In the genomic region with DNA sequence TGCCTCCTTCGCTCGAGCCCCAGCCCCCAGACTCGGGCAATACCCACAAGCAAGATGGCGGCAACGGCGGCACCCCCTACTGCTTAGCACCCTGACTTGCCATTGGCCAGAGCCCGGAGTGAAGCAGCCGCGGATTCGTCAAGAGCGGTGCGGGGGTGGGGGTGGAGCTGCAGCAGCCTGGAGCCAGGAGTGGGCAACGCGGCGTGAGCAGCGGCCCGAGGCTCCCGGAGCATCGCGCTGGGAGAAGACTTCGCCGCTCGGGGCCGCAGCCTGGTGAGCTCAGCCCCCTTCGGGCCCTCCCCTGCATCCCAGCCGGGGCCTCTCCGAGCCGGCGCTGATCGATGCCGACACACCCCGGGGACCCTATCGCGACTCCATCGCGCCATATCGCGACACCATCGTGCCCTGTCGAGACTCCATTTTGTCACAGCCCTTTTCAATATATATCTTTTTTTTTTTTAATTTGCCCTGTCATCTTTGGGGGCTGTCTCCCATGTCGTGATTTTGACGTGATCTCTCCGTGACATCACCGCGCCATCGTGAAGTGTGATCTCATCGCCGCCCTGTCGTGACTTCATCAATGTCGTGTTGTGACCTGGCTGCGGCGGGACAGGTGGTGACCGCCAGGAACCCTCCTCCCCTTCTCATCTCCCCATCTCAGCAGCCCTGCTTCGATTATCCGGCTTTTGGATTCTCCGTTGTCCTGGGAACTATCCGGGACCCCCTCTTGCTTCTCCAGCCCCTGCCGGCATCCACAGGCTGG, we compare ENCODE assay signal across 8 cellular contexts. TPM values are rescaled to one million over a fixed set of nuclear protein-coding genes. Genes with fewer than 3 reads are reported as not detected.
DNase-seq lines count a peak whose midpoint lies in the region; ATAC-seq and TF ChIP-seq lines count a peak whose summit lies in the region.

A gene with protein sequence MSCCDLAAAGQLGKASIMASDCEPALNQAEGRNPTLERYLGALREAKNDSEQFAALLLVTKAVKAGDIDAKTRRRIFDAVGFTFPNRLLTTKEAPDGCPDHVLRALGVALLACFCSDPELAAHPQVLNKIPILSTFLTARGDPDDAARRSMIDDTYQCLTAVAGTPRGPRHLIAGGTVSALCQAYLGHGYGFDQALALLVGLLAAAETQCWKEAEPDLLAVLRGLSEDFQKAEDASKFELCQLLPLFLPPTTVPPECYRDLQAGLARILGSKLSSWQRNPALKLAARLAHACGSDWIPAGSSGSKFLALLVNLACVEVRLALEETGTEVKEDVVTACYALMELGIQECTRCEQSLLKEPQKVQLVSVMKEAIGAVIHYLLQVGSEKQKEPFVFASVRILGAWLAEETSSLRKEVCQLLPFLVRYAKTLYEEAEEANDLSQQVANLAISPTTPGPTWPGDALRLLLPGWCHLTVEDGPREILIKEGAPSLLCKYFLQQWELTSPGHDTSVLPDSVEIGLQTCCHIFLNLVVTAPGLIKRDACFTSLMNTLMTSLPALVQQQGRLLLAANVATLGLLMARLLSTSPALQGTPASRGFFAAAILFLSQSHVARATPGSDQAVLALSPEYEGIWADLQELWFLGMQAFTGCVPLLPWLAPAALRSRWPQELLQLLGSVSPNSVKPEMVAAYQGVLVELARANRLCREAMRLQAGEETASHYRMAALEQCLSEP (plus strand): TSS at position 189 of the 763 bp plus-strand sequence. CDS start 392 bp downstream, at position 581.

- peaks cover 66% of the 10 kb centered on the region for H3K4me1 Mint-ChIP-seq in activated T-cell treated with anti-CD3 and anti-CD28 coated beads, Interleukin-2, amount 50 U/mL, for 24 hours (ENCODE audit: low read depth)

- H3K4me1 ChIP-seq in mucosa of stomach (ENCODE audit: control insufficient read depth, insufficient read depth, low read length): peaks cover 49% of the 10 kb centered on the region

- H3K36me3 ChIP-seq in mucosa of stomach (ENCODE audit: control insufficient read depth, insufficient read depth, low read length): no peaks in the 10 kb centered on the region

- ATAC-seq in GM21619 (IDR thresholded peaks at IDR 0.05; ENCODE audit: unreplicated experiment): peak; percentile 79

- peak within 1 kb of the TSS; percentile 98 for H3K27ac Mint-ChIP-seq in activated T-cell treated with anti-CD3 and anti-CD28 coated beads, Interleukin-2, amount 50 U/mL, for 24 hours

- H3K36me3 Mint-ChIP-seq in activated T-cell treated with anti-CD3 and anti-CD28 coated beads, Interleukin-2, amount 50 U/mL, for 24 hours (ENCODE audit: low read depth): peaks cover 63% of the 10 kb centered on the region

- peak within 1 kb of the TSS; percentile 96 for H3K4me3 Mint-ChIP-seq in activated T-cell treated with anti-CD3 and anti-CD28 coated beads, Interleukin-2, amount 50 U/mL, for 24 hours

- in situ Hi-C loops in KBM-7 (cut with MboI; ENCODE audit: low pct_unique_long_range_greater_than_20kb, low sequenced_read_pairs): no loop called here

- H3K27me3 Mint-ChIP-seq in activated T-cell treated with anti-CD3 and anti-CD28 coated beads, Interleukin-2, amount 50 U/mL, for 24 hours: no peaks in the 10 kb centered on the region

- H3K27me3 ChIP-seq in mucosa of stomach (ENCODE audit: control insufficient read depth, insufficient read depth, low read length): no peaks in the 10 kb centered on the region

- H3K9ac ChIP-seq in mucosa of stomach (ENCODE audit: low read length): peak within 1 kb of the TSS; percentile 85

- no peaks in the 10 kb centered on the region for H3K9me3 ChIP-seq in mucosa of stomach (ENCODE audit: control insufficient read depth, low read length)

- peak; percentile 60 for TF ChIP-seq POLR2A in erythroblast (IDR thresholded peaks at IDR 0.05; ENCODE audit: low read length)

- H3K4me3 ChIP-seq in mucosa of stomach (ENCODE audit: low read length): peak within 1 kb of the TSS; percentile 80

- peak; percentile 99 for DNase-seq in DMS153 (lab: John Stamatoyannopoulos, UW)
- DNase-seq in KBM-7: peak; percentile 96
- DNase-seq in activated T-cell treated with anti-CD3 and anti-CD28 coated beads, Interleukin-2, amount 50 U/mL, for 24 hours: peak; percentile 96
- DNase-seq in erythroblast (lab: John Stamatoyannopoulos, UW): peak; percentile 97 to 98
- DNase-seq in stimulated activated CD8-positive, alpha-beta memory T cell treated with anti-CD3 and anti-CD28 coated beads, Interleukin-7, amount 100 ng/mL, for 1 hour (ENCODE audit: low read depth in 2 of 2): peak; percentile 89 to 90

- H3K9me3 Mint-ChIP-seq in activated T-cell treated with anti-CD3 and anti-CD28 coated beads, Interleukin-2, amount 50 U/mL, for 24 hours: no peaks in the 10 kb centered on the region

TF ChIP-seq in PFSK-1, 5 proteins besides CTCF, POLR2A, EP300 and RAD21:
- TF ChIP-seq POLR2AphosphoS5 (IDR thresholded peaks at IDR 0.05; ENCODE audit: low read depth, low read length) (peak; percentile 86), FOXP2 (optimal IDR thresholded peaks at IDR 0.05; ENCODE audit: borderline replicate concordance, extremely low read depth, extremely low read length, insufficient read depth) (no peak), SIN3A (IDR thresholded peaks at IDR 0.05; ENCODE audit: borderline replicate concordance, insufficient read depth, low read length) (peak; percentile 59; the same call in 1 of the 2 replicates), TAF1 (IDR thresholded peaks at IDR 0.05; ENCODE audit: borderline replicate concordance, insufficient read depth, low read length) (peak; percentile 49; the same call in 1 of the 2 replicates)
- TF ChIP-seq, protein P1, sequence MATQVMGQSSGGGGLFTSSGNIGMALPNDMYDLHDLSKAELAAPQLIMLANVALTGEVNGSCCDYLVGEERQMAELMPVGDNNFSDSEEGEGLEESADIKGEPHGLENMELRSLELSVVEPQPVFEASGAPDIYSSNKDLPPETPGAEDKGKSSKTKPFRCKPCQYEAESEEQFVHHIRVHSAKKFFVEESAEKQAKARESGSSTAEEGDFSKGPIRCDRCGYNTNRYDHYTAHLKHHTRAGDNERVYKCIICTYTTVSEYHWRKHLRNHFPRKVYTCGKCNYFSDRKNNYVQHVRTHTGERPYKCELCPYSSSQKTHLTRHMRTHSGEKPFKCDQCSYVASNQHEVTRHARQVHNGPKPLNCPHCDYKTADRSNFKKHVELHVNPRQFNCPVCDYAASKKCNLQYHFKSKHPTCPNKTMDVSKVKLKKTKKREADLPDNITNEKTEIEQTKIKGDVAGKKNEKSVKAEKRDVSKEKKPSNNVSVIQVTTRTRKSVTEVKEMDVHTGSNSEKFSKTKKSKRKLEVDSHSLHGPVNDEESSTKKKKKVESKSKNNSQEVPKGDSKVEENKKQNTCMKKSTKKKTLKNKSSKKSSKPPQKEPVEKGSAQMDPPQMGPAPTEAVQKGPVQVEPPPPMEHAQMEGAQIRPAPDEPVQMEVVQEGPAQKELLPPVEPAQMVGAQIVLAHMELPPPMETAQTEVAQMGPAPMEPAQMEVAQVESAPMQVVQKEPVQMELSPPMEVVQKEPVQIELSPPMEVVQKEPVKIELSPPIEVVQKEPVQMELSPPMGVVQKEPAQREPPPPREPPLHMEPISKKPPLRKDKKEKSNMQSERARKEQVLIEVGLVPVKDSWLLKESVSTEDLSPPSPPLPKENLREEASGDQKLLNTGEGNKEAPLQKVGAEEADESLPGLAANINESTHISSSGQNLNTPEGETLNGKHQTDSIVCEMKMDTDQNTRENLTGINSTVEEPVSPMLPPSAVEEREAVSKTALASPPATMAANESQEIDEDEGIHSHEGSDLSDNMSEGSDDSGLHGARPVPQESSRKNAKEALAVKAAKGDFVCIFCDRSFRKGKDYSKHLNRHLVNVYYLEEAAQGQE (IDR thresholded peaks at IDR 0.05; ENCODE audit: insufficient read depth in 1 of 2, low read depth in 2 of 2, low read length in 2 of 2): peak in 1 of 2 experiments; percentile 35; a peak in 1 of 4 replicates

RNA-seq across cellular contexts. Expression of the gene that starts here (rescaled TPM):
- polyA plus RNA-seq in PFSK-1 (2012; ENCODE audit: insufficient read length, low read depth): 34.1 TPM

Comparison
In these comparisons a context has a peak if more than half of its experiments do, and no peak if none do; other contexts are left out.
1. Peak in every context shown above with its lines: DNase-seq, ATAC-seq and H3K4me3 ChIP-seq.